8 cellular contexts compared by ENCODE assay signal in genomic region chr17:39638317-39638716, GRCh38. TPM values are rescaled to one million over a fixed set of nuclear protein-coding genes. Genes with fewer than 3 reads are reported as not detected.
DNase-seq lines count a peak whose midpoint lies in the region; ATAC-seq and TF ChIP-seq lines count a peak whose summit lies in the region.

No MANE protein-coding gene starts in this region.

- H3K27me3 ChIP-seq in CD4-positive, CD25-positive, alpha-beta regulatory T cell (ENCODE audit: control insufficient read depth, insufficient read depth, low read length), result no peaks in the 10 kb centered on the region
- H3K27me3 ChIP-seq in Karpas-422 (ENCODE audit: low read length), result no peaks in the 10 kb centered on the region

- peak overlapping the region; percentile 96 for H3K4me3 ChIP-seq in CD4-positive, CD25-positive, alpha-beta regulatory T cell (ENCODE audit: low read depth, low read length)
- peak overlapping the region; percentile 93 for H3K4me3 ChIP-seq in Karpas-422 (ENCODE audit: low read length)
- peak overlapping the region; percentile 99 for H3K4me3 ChIP-seq in coronary artery

- H4K20me1 ChIP-seq in Karpas-422 (ENCODE audit: insufficient read depth, low read depth, low read length), result peaks cover 19% of the 10 kb centered on the region

- H3K9ac ChIP-seq in Karpas-422 (ENCODE audit: low read length), result peak overlapping the region; percentile 87

- H3K4me3 Mint-ChIP-seq in CD4-positive, CD25-positive, alpha-beta regulatory T cell, result peak overlapping the region; percentile 92 to 96 (median 94)
- peak overlapping the region; percentile 94 for H3K4me3 Mint-ChIP-seq in neural crest cell

- no peak for DNase-seq in CD4-positive, CD25-positive, alpha-beta regulatory T cell
- DNase-seq in Karpas-422, result no peak
- DNase-seq in coronary artery (ENCODE audit: low spot score), result no peak
- no peak for DNase-seq in neural crest cell (ENCODE audit: low read depth, low spot score)
- DNase-seq in HK-2 (ENCODE audit: unreplicated experiment), result no peak
- no peak for DNase-seq in NOMO-1 treated with DMSO at 0.1 percent for 48 hours (lab: John Stamatoyannopoulos, UW; ENCODE audit: unreplicated experiment)

- no peaks in the 10 kb centered on the region for H3K9me3 Mint-ChIP-seq in CD4-positive, CD25-positive, alpha-beta regulatory T cell
- H3K9me3 Mint-ChIP-seq in neural crest cell, result no peaks in the 10 kb centered on the region

- no peak for ATAC-seq in CD4-positive, CD25-positive, alpha-beta regulatory T cell (ENCODE audit: low read depth in 2 of 2)
- ATAC-seq in GM21515 (IDR thresholded peaks at IDR 0.05; ENCODE audit: unreplicated experiment), result no peak
- no peak for ATAC-seq in GM21723 (IDR thresholded peaks at IDR 0.05; ENCODE audit: unreplicated experiment)

- H3K4me1 ChIP-seq in CD4-positive, CD25-positive, alpha-beta regulatory T cell (ENCODE audit: control insufficient read depth, insufficient read depth, low read length, poor library complexity, severe bottlenecking), result peaks cover 62% of the 10 kb centered on the region
- H3K4me1 ChIP-seq in Karpas-422 (ENCODE audit: low read length), result peaks cover 30% of the 10 kb centered on the region

- peaks cover 4% of the 10 kb centered on the region for H3K27me3 Mint-ChIP-seq in CD4-positive, CD25-positive, alpha-beta regulatory T cell
- peaks cover 7% of the 10 kb centered on the region for H3K27me3 Mint-ChIP-seq in neural crest cell (ENCODE audit: low read depth)

- H3K36me3 Mint-ChIP-seq in CD4-positive, CD25-positive, alpha-beta regulatory T cell, result peaks cover 6% of the 10 kb centered on the region
- no peaks in the 10 kb centered on the region for H3K36me3 Mint-ChIP-seq in neural crest cell (ENCODE audit: low read depth)

- peaks cover 62% of the 10 kb centered on the region for H3K79me2 ChIP-seq in Karpas-422 (ENCODE audit: low read length)

- peaks cover 11 to 71% (median 48%) of the 10 kb centered on the region in 4 donors for H3K4me1 Mint-ChIP-seq in CD4-positive, CD25-positive, alpha-beta regulatory T cell
- H3K4me1 Mint-ChIP-seq in neural crest cell, result peaks cover 49% of the 10 kb centered on the region

- H3K4me2 ChIP-seq in Karpas-422 (ENCODE audit: low read depth, low read length, poor library complexity, severe bottlenecking), result peak overlapping the region; percentile 97

- no peaks in the 10 kb centered on the region for H3K9me3 ChIP-seq in CD4-positive, CD25-positive, alpha-beta regulatory T cell (ENCODE audit: control insufficient read depth in 2 of 2, low read length in 2 of 2)
- no peaks in the 10 kb centered on the region for H3K9me3 ChIP-seq in Karpas-422 (ENCODE audit: low read length)

- H3K36me3 ChIP-seq in CD4-positive, CD25-positive, alpha-beta regulatory T cell (ENCODE audit: control insufficient read depth, insufficient read depth, low read length), result peaks cover 2% of the 10 kb centered on the region
- H3K36me3 ChIP-seq in Karpas-422 (ENCODE audit: insufficient read depth, low read length), result no peaks in the 10 kb centered on the region

- no peak overlapping the region for H2AFZ ChIP-seq in Karpas-422 (ENCODE audit: low read length)

- H3K9me2 ChIP-seq in Karpas-422 (replicated peaks; ENCODE audit: insufficient read depth, low read length), result no peaks in the 10 kb centered on the region

- TF ChIP-seq CTCF in coronary artery (IDR thresholded peaks at IDR 0.05), result no peak
- TF ChIP-seq CTCF in neural crest cell (conservative IDR thresholded peaks at IDR 0.05), result no peak

- H3K27ac Mint-ChIP-seq in CD4-positive, CD25-positive, alpha-beta regulatory T cell, result peak overlapping the region; percentile 65 to 92 (median 90)
- H3K27ac Mint-ChIP-seq in neural crest cell (ENCODE audit: unreplicated experiment), result no peak overlapping the region

- H3K27ac ChIP-seq in CD4-positive, CD25-positive, alpha-beta regulatory T cell (ENCODE audit: insufficient read depth, low read length, poor library complexity, severe bottlenecking), result no peak overlapping the region
- H3K27ac ChIP-seq in Karpas-422 (ENCODE audit: low read length) (peak overlapping the region; percentile 23; the same call in 1 of the 2 replicates), coronary artery (no peak overlapping the region)

RNA-seq across cellular contexts. Expression of gene STARD3, which starts 1.4 kb away (rescaled TPM):
- total RNA-seq in CD4-positive, CD25-positive, alpha-beta regulatory T cell, result 95.9 TPM
- 10 to 100 TPM; 45.4 to 48.6 (median 46.5) TPM for polyA plus RNA-seq in CD4-positive, CD25-positive, alpha-beta regulatory T cell
- total RNA-seq in Karpas-422 (2014; rRNA removed; shearing (Covaris generic); ENCODE audit: low replicate concordance), result 42.9 and 43.5 TPM in 2 replicates
- 60.6 and 64.8 TPM in 2 replicates for total RNA-seq in neural crest cell

RNA-seq across cellular contexts. Expression of gene PPP1R1B, which starts 11.6 kb away (rescaled TPM):
- total RNA-seq in CD4-positive, CD25-positive, alpha-beta regulatory T cell, result not detected
- polyA plus RNA-seq in CD4-positive, CD25-positive, alpha-beta regulatory T cell, result not detected
- not detected in 2 replicates for total RNA-seq in Karpas-422 (2014; rRNA removed; shearing (Covaris generic); ENCODE audit: low replicate concordance)
- total RNA-seq in neural crest cell, result not detected in 2 replicates

RNA-seq across cellular contexts. Expression of gene TCAP, which starts 26.8 kb away (rescaled TPM):
- 3.4 TPM for total RNA-seq in CD4-positive, CD25-positive, alpha-beta regulatory T cell
- under 1 TPM in 1 of 4 donors, not detected in 3; 0.07 TPM for polyA plus RNA-seq in CD4-positive, CD25-positive, alpha-beta regulatory T cell
- 1.5 and 1.9 TPM in 2 replicates for total RNA-seq in Karpas-422 (2014; rRNA removed; shearing (Covaris generic); ENCODE audit: low replicate concordance)
- total RNA-seq in neural crest cell, result 1.9 and 2.8 TPM in 2 replicates

RNA-seq across cellular contexts. Expression of gene PNMT, which starts 29.9 kb away (rescaled TPM):
- total RNA-seq in CD4-positive, CD25-positive, alpha-beta regulatory T cell, result 1.2 TPM
- polyA plus RNA-seq in CD4-positive, CD25-positive, alpha-beta regulatory T cell, result not detected
- 6.8 TPM in 1 of 2 replicates, not detected in the other for total RNA-seq in Karpas-422 (2014; rRNA removed; shearing (Covaris generic); ENCODE audit: low replicate concordance)
- 0.84 and 0.86 TPM in 2 replicates for total RNA-seq in neural crest cell

RNA-seq across cellular contexts. Expression of gene NEUROD2, which starts 30.6 kb away (rescaled TPM):
- total RNA-seq in CD4-positive, CD25-positive, alpha-beta regulatory T cell, result not detected
- not detected for polyA plus RNA-seq in CD4-positive, CD25-positive, alpha-beta regulatory T cell
- not detected in 2 replicates for total RNA-seq in Karpas-422 (2014; rRNA removed; shearing (Covaris generic); ENCODE audit: low replicate concordance)
- total RNA-seq in neural crest cell, result not detected in 2 replicates
